17 cellular contexts compared by ENCODE assay signal in the genomic region with DNA sequence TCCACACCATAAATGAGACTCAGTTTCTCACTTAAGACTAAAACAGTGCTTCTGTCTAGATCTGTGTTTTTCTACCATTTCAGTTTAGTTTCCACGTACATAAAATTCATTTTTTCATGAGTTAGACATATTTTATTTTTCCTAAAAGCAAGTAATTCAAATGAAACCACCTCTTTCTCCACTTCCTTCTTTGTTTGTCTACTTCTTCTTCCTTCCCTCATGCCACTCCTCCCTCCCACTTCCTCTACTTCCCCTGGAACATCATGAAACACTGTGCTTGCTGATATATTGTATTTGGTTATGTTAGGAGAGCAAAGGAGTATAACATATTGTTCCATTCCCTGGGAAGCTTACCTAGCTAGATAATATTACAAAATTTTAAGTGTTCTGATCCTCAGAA.
"Had no signal": no experiment of that assay in that cellular context is flagged by ENCODE, and none has a peak within 500 bp of the region (broad histone marks: within the 10 kb centered on the region; RNA-seq: fewer than 3 reads in every experiment).

No MANE protein-coding gene starts in this region.

- H3K27me3 ChIP-seq: left lung, sigmoid colon, testis had no signal

- H3K36me3 ChIP-seq: gastrocnemius medialis, left lung, sigmoid colon, spleen, upper lobe of right lung had no signal

- H3K4me3 ChIP-seq: gastrocnemius medialis, left lung, sigmoid colon, spleen, testis, upper lobe of right lung had no signal

- H3K4me1 ChIP-seq: left lung, testis, upper lobe of right lung had no signal

- H3K9me3 ChIP-seq: gastrocnemius medialis, left lung, sigmoid colon, spleen, testis, upper lobe of right lung had no signal

- DNase-seq: activated CD4-positive, alpha-beta T cell treated with anti-CD3 and anti-CD28 coated beads, Interleukin-2, amount 50 U/mL, for 4 hours; activated gamma-delta T cell; cerebellar nuclear complex; cortex of kidney; gastrocnemius medialis; head of caudate nucleus; left lung; nephron progenitor cell; nucleus accumbens; posterior cingulate gyrus; sigmoid colon; spleen; stimulated activated CD4-positive, alpha-beta T cell treated with anti-CD3 and anti-CD28 coated beads, Interleukin-4, amount 100 ng/mL, for 4 hours; testis; upper lobe of right lung had no signal

- H3K27ac ChIP-seq: gastrocnemius medialis, left lung, sigmoid colon, spleen, testis, upper lobe of right lung had no signal

- ATAC-seq: esophagus mucosa; gastrocnemius medialis; left lung; stimulated activated memory B cell treated with anti-CD40 and anti-IgM and Interleukin-4, amounts not matched to agents 10 μg/mL and 1 μg/mL and 100 μg/mL, for 72 hours; upper lobe of right lung had no signal
